1 cellular context compared by ENCODE assay signal in the genomic region with DNA sequence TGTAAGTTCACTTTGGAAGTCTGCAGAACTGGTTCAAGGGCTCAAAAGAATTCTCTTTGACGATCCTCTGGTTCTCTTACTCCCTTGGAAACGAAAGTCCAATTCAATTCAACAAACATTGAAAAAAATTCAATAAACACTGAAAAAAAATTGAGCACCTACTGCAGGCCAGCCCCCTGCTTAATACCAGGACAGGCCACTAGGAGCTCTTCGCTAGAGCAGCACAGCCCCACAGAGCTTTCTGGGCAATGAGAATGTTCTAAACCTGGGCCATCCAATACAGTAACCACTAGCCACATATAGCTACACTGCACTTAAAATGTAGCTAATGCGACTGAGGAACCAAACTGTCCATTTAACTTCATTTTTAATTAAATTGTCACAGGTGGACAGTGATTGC.
TF ChIP-seq lines count a peak whose summit lies in the region.

No MANE protein-coding gene starts in this region.

TF ChIP-seq in HepG2, 621 proteins besides CTCF, POLR2A, EP300 and RAD21 (continued from another document):
- TF ChIP-seq, protein P1, sequence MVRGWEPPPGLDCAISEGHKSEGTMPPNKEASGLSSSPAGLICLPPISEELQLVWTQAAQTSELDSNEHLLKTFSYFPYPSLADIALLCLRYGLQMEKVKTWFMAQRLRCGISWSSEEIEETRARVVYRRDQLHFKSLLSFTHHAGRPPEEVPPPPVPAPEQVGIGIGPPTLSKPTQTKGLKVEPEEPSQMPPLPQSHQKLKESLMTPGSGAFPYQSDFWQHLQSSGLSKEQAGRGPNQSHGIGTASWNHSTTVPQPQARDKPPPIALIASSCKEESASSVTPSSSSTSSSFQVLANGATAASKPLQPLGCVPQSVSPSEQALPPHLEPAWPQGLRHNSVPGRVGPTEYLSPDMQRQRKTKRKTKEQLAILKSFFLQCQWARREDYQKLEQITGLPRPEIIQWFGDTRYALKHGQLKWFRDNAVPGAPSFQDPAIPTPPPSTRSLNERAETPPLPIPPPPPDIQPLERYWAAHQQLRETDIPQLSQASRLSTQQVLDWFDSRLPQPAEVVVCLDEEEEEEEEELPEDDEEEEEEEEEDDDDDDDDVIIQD (CRISPR knock-in tag; IDR thresholded peaks at IDR 0.05; ENCODE audit: low read depth): no peak
- TF ChIP-seq ATAD3A (CRISPR knock-in tag; IDR thresholded peaks at IDR 0.05) (no peak), MEIS2 (CRISPR knock-in tag; IDR thresholded peaks at IDR 0.05) (no peak), ATF1 (CRISPR knock-in tag; IDR thresholded peaks at IDR 0.05) (no peak), PCBP1 (IDR thresholded peaks at IDR 0.05; ENCODE audit: borderline replicate concordance, low read depth, low read length) (no peak), ZNF329 (CRISPR knock-in tag; IDR thresholded peaks at IDR 0.05; ENCODE audit: low read depth) (no peak), ZNF558 (CRISPR knock-in tag; IDR thresholded peaks at IDR 0.05; ENCODE audit: borderline replicate concordance) (no peak)
- TF ChIP-seq, protein P2, sequence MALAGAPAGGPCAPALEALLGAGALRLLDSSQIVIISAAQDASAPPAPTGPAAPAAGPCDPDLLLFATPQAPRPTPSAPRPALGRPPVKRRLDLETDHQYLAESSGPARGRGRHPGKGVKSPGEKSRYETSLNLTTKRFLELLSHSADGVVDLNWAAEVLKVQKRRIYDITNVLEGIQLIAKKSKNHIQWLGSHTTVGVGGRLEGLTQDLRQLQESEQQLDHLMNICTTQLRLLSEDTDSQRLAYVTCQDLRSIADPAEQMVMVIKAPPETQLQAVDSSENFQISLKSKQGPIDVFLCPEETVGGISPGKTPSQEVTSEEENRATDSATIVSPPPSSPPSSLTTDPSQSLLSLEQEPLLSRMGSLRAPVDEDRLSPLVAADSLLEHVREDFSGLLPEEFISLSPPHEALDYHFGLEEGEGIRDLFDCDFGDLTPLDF (CRISPR knock-in tag; IDR thresholded peaks at IDR 0.05): no peak
